In genomic region chr5:177429248-177430045, GRCh38 we compare ENCODE assay signal across 1 cellular context.
TF ChIP-seq lines count a peak whose summit lies in the region.

No MANE protein-coding gene starts in this region.

TF ChIP-seq in H1, 55 proteins besides CTCF, POLR2A, EP300 and RAD21:
- TF ChIP-seq GTF2F1 (IDR thresholded peaks at IDR 0.05; ENCODE audit: borderline replicate concordance, low read depth, low read length) = no peak
- TF ChIP-seq POLR2AphosphoS5 (IDR thresholded peaks at IDR 0.05; ENCODE audit: low read depth, low read length) = 0 out of 2 replicates have a peak, but pooled peaks have one; percentile 15
- TF ChIP-seq SIX5 (IDR thresholded peaks at IDR 0.05; ENCODE audit: low read depth, low read length) = no peak
